Comparison of ENCODE assay signal across 11 cellular contexts in genomic region chr13:27079421-27079958, GRCh38.
DNase-seq lines count a peak whose midpoint lies in the region; ATAC-seq and TF ChIP-seq lines count a peak whose summit lies in the region.
"Had no signal": no experiment of that assay in that cellular context is flagged by ENCODE, and none has a peak within 500 bp of the region (broad histone marks: within the 10 kb centered on the region; RNA-seq: fewer than 3 reads in every experiment).

No MANE protein-coding gene starts in this region.

- intact Hi-C loops in mammary epithelial cell (cut with micrococcal nuclease) (no loop called here), MCF 10A (cut with micrococcal nuclease) (no loop called here), upper lobe of right lung (cut with DNase I) (no loop called here)

- H3K4me3 ChIP-seq in mammary epithelial cell (replicated peaks in 1 of 3; ENCODE audit: insufficient read depth in 1 of 3, low read depth in 2 of 3, low read length in 3 of 3) (no peak overlapping the region), upper lobe of right lung (no peak overlapping the region)

- H3K9me3 Mint-ChIP-seq in MCF 10A (ENCODE audit: unreplicated experiment) (no peaks in the 10 kb centered on the region), WTC11 (peaks cover 2% of the 10 kb centered on the region)
- H3K9me3 Mint-ChIP-seq: stimulated activated memory B cell treated with anti-CD40 and anti-IgM and Interleukin-4, amounts not matched to agents 10 μg/mL and 1 μg/mL and 100 μg/mL, for 72 hours had no signal

- H3K36me3 Mint-ChIP-seq in MCF 10A (ENCODE audit: insufficient read depth, unreplicated experiment) (peaks cover 24% of the 10 kb centered on the region), WTC11 (peaks cover 20% of the 10 kb centered on the region)

- H3K27me3 Mint-ChIP-seq in MCF 10A (ENCODE audit: insufficient read depth, unreplicated experiment) (no peaks in the 10 kb centered on the region), WTC11 (ENCODE audit: low read depth) (no peaks in the 10 kb centered on the region)
- H3K27me3 Mint-ChIP-seq: B cell; stimulated activated memory B cell treated with anti-CD40 and anti-IgM and Interleukin-4, amounts not matched to agents 10 μg/mL and 1 μg/mL and 100 μg/mL, for 72 hours had no signal

- no peak overlapping the region for H2AFZ ChIP-seq in mammary epithelial cell (ENCODE audit: low read depth, low read length)

- in situ Hi-C loops in mammary epithelial cell (cut with MboI; ENCODE audit: low sequenced_read_pairs in 2 of 2), result no loop called here

- H3K27ac ChIP-seq in mammary epithelial cell (ENCODE audit: insufficient read depth, low read depth, low read length) (no peak overlapping the region), upper lobe of right lung (no peak overlapping the region)

- POLR2A ChIA-PET in MCF 10A (lab: Yijun Ruan, JAX), result interaction anchor here (0.9 kb wide), 1 partner anchor 52 kb away, joined by 3 read pairs; no protein-coding TSS in a partner anchor
- POLR2A ChIA-PET in WTC11 (lab: Charles Lee), result no interaction called here

- no peaks in the 10 kb centered on the region for H3K4me1 ChIP-seq in mammary epithelial cell (ENCODE audit: insufficient read depth, low read length)
- peaks cover 16% of the 10 kb centered on the region for H3K4me1 ChIP-seq in upper lobe of right lung

- no peaks in the 10 kb centered on the region for H3K9me3 ChIP-seq in mammary epithelial cell (replicated peaks; ENCODE audit: insufficient read depth, low read length)
- H3K9me3 ChIP-seq in upper lobe of right lung, result no peaks in the 10 kb centered on the region

- WGBS in mammary epithelial cell (ENCODE audit: low coverage, missing lambda C conversion rate), result 64% methylated on average over 1 of the region's 3 CpGs

- no peak overlapping the region for H3K9ac ChIP-seq in mammary epithelial cell (ENCODE audit: insufficient read depth, low read length)

- H3K27ac Mint-ChIP-seq in MCF 10A (ENCODE audit: low read depth, unreplicated experiment) (no peak overlapping the region), WTC11 (peak overlapping the region; percentile 43)
- H3K27ac Mint-ChIP-seq: stimulated activated memory B cell treated with anti-CD40 and anti-IgM and Interleukin-4, amounts not matched to agents 10 μg/mL and 1 μg/mL and 100 μg/mL, for 72 hours had no signal

- DNase-seq in mammary epithelial cell, result peak; percentile 4
- DNase-seq in MCF 10A (ENCODE audit: unreplicated experiment), result no peak
- DNase-seq in WTC11 (ENCODE audit: low spot score), result peak; percentile 52
- peak; percentile 26 for DNase-seq in iPS-NIHi11 (ENCODE audit: low spot score)
- DNase-seq in upper lobe of right lung, result no peak
- DNase-seq in NCI-H1105 treated with DMSO at 0.1 percent for 48 hours (lab: John Stamatoyannopoulos, UW), result no peak
- DNase-seq in NCI-H2196 treated with DMSO at 0.1 percent for 48 hours (lab: John Stamatoyannopoulos, UW; ENCODE audit: unreplicated experiment), result no peak
- DNase-seq in NCI-H69 (lab: John Stamatoyannopoulos, UW), result no peak
- DNase-seq: activated effector memory CD4-positive, alpha-beta T cell treated with anti-CD3 and anti-CD28 coated beads, Interleukin-2, amount 50 U/mL, for 16 hours had no signal

- no peaks in the 10 kb centered on the region for H4K20me1 ChIP-seq in mammary epithelial cell (ENCODE audit: insufficient read depth, low read length)

- H3K4me2 ChIP-seq in mammary epithelial cell (ENCODE audit: insufficient read depth, low read depth, low read length), result no peak overlapping the region

- no peak overlapping the region for H3K4me3 Mint-ChIP-seq in MCF 10A (ENCODE audit: unreplicated experiment)
- H3K4me3 Mint-ChIP-seq in WTC11, result no peak overlapping the region
- H3K4me3 Mint-ChIP-seq: B cell; stimulated activated memory B cell treated with anti-CD40 and anti-IgM and Interleukin-4, amounts not matched to agents 10 μg/mL and 1 μg/mL and 100 μg/mL, for 72 hours had no signal

- ATAC-seq in WTC11 (peak; percentile 94), upper lobe of right lung (peak; percentile 64)
- ATAC-seq: stimulated activated memory B cell treated with anti-CD40 and anti-IgM and Interleukin-4, amounts not matched to agents 10 μg/mL and 1 μg/mL and 100 μg/mL, for 72 hours had no signal

- no peaks in the 10 kb centered on the region for H3K27me3 ChIP-seq in mammary epithelial cell (ENCODE audit: insufficient read depth, low read length)
- H3K27me3 ChIP-seq in upper lobe of right lung, result no peaks in the 10 kb centered on the region

- H3K4me1 Mint-ChIP-seq in MCF 10A (ENCODE audit: insufficient read depth, unreplicated experiment), result no peaks in the 10 kb centered on the region
- H3K4me1 Mint-ChIP-seq in WTC11, result peaks cover 14% of the 10 kb centered on the region
- H3K4me1 Mint-ChIP-seq: stimulated activated memory B cell treated with anti-CD40 and anti-IgM and Interleukin-4, amounts not matched to agents 10 μg/mL and 1 μg/mL and 100 μg/mL, for 72 hours had no signal

- CTCF ChIA-PET in mammary epithelial cell (lab: Charles Lee; ENCODE audit: low non-redundant PET) (no interaction called here), MCF 10A (lab: Yijun Ruan, JAX) (no interaction called here), WTC11 (lab: Charles Lee) (interaction anchor here (0.6 kb wide), 1 partner anchor 94 kb away, joined by 3 read pairs; no protein-coding TSS in a partner anchor)

- peaks cover 5% of the 10 kb centered on the region for H3K36me3 ChIP-seq in mammary epithelial cell (ENCODE audit: insufficient read depth, low read length)
- H3K36me3 ChIP-seq in upper lobe of right lung, result peaks cover 5% of the 10 kb centered on the region

- BruUV-seq in mammary epithelial cell (replicated peaks; lab: Mats Ljungman, UMichigan), result no TSS peak
- BruUV-seq in MCF 10A (replicated peaks; lab: Mats Ljungman, UMichigan), result no TSS peak

- TF ChIP-seq CTCF in mammary epithelial cell (conservative IDR thresholded peaks at IDR 0.05 in 1 of 2, IDR thresholded peaks at IDR 0.05 in 1 of 2; ENCODE audit: extremely low read depth in 1 of 2, insufficient read depth in 1 of 2, low read depth in 1 of 2, low read length in 2 of 2) (no peak), MCF 10A (IDR thresholded peaks at IDR 0.05; ENCODE audit: unreplicated experiment) (no peak), WTC11 (IDR thresholded peaks at IDR 0.05) (no peak), upper lobe of right lung (IDR thresholded peaks at IDR 0.05) (no peak)

- dilution Hi-C loops in mammary epithelial cell (cut with HindIII; ENCODE audit: low sequenced_read_pairs), result no loop called here

- no peaks in the 10 kb centered on the region for H3K79me2 ChIP-seq in mammary epithelial cell (ENCODE audit: insufficient read depth, low read length)

TF ChIP-seq in WTC11, 78 proteins besides CTCF, POLR2A, EP300 and RAD21 (continues in another document):
- TF ChIP-seq TP53 (CRISPR knock-in tag; IDR thresholded peaks at IDR 0.05) (no peak), PRRX2 (CRISPR knock-in tag; IDR thresholded peaks at IDR 0.05) (no peak), E2F5 (CRISPR knock-in tag; IDR thresholded peaks at IDR 0.05) (no peak), ZNF121 (CRISPR knock-in tag; IDR thresholded peaks at IDR 0.05) (no peak), GABPB1 (CRISPR knock-in tag; IDR thresholded peaks at IDR 0.05) (no peak), ZNF232 (CRISPR knock-in tag; IDR thresholded peaks at IDR 0.05) (no peak), NFATC4 (CRISPR knock-in tag; IDR thresholded peaks at IDR 0.05) (no peak), ARID4B (CRISPR knock-in tag; IDR thresholded peaks at IDR 0.05; ENCODE audit: borderline replicate concordance) (no peak)

Comparison
In these comparisons a context has a peak if more than half of its experiments do, and no peak if none do; other contexts are left out.
1. DNase-seq: peak in mammary epithelial cell (single experiment), WTC11 (single experiment) and iPS-NIHi11 (single experiment); none in MCF 10A (single experiment), upper lobe of right lung (single experiment), NCI-H1105 treated with DMSO at 0.1 percent for 48 hours (single experiment), NCI-H2196 treated with DMSO at 0.1 percent for 48 hours (single experiment) and NCI-H69 (single experiment).